8 cellular contexts compared by ENCODE assay signal in genomic region chr6:32178547-32179440, GRCh38. TPM values are rescaled to one million over a fixed set of nuclear protein-coding genes. Genes with fewer than 3 reads are reported as not detected.
DNase-seq lines count a peak whose midpoint lies in the region; ATAC-seq, FAIRE-seq and TF ChIP-seq lines count a peak whose summit lies in the region.

No MANE protein-coding gene starts in this region.

- in situ Hi-C loops in GM12878 (cut with MboI), result no loop called here

- 5% methylated on average over 24 of the region's 24 CpGs for WGBS in HUES64
- WGBS in GM12878 (ENCODE audit: insufficient coverage, insufficient replicate concordance, low lambda C conversion rate, missing lambda C conversion rate), result 3% methylated on average over 15 of the region's 24 CpGs

- intact Hi-C loops in GM12878 (cut with micrococcal nuclease; ENCODE audit: unreplicated experiment) (no loop called here), vagina (cut with DNase I) (loop anchor here (10.0 kb wide), 1 partner anchor 54 kb away; the partner anchor contains the start of gene ATF6B)

- H3K27me3 ChIP-seq in BE2C (no peaks in the 10 kb centered on the region), HUES64 (ENCODE audit: insufficient read depth, low read length) (no peaks in the 10 kb centered on the region), GM12878 (replicated peaks in 1 of 2; ENCODE audit: control insufficient read depth in 2 of 2, insufficient read depth in 2 of 2, low read length in 1 of 2) (no peaks in the 10 kb centered on the region), vagina (no peaks in the 10 kb centered on the region)

- peak overlapping the region; percentile 35 for H2AFZ ChIP-seq in GM12878 (ENCODE audit: control insufficient read depth, low read depth, low read length)

- peak; percentile 44 for FAIRE-seq in GM12878 (lab: Jason Lieb, UNC)

- no peak for TF ChIP-seq EP300 in GM12878 (IDR thresholded peaks at IDR 0.05; ENCODE audit: borderline replicate concordance in 1 of 2, control insufficient read depth in 1 of 2, low read depth in 2 of 2, low read length in 2 of 2)

- TF ChIP-seq CTCF in BE2C (IDR thresholded peaks at IDR 0.05; ENCODE audit: low read depth, low read length) (no peak), GM12878 (IDR thresholded peaks at IDR 0.05 in 2 of 3, conservative IDR thresholded peaks at IDR 0.05 in 1 of 3; ENCODE audit: control insufficient read depth in 2 of 3, extremely low read depth in 1 of 3, insufficient read depth in 1 of 3, low read depth in 3 of 3, low read length in 3 of 3) (no peak), vagina (IDR thresholded peaks at IDR 0.05) (no peak)

- DNase-seq in BE2C (no peak), GM12878 (ENCODE audit: low read depth, low spot score) (no peak), medulla oblongata (ENCODE audit: extremely low spot score) (peak; percentile 49), vagina (ENCODE audit: extremely low spot score in 2 of 2) (no peak), NCI-H1417 treated with DMSO at 0.1 percent for 48 hours (lab: John Stamatoyannopoulos, UW) (no peak)
- DNase-seq in stimulated activated CD4-positive, alpha-beta T cell treated with anti-CD3 and anti-CD28 coated beads, Interleukin-4, amount 100 ng/mL, for 24 hours, result no peak

- SMC1A ChIA-PET in GM12878 (lab: Charles Lee; ENCODE audit: uncharacterized antibody, unreplicated experiment), result interaction anchor here (1.7 to 4.2 kb wide), 2 partner anchors 10 to 13 kb away, joined by 6 to 41 read pairs; partner anchors contain the start of genes GPSM3 and PBX2

- H3K36me3 ChIP-seq in BE2C (no peaks in the 10 kb centered on the region), HUES64 (ENCODE audit: insufficient read depth, low read length) (peaks cover 39% of the 10 kb centered on the region), GM12878 (ENCODE audit: control insufficient read depth in 2 of 2, insufficient read depth in 2 of 2, low read length in 1 of 2) (peaks cover under 1 to 3% of the 10 kb centered on the region in 2 experiments; a peak in 3 of 4 replicates), vagina (peaks cover 0 to 10% of the 10 kb centered on the region in 2 donors)

- peak overlapping the region; percentile 77 for H3K4me2 ChIP-seq in GM12878 (ENCODE audit: control insufficient read depth, insufficient read depth)

- H3K9me3 ChIP-seq in BE2C (no peaks in the 10 kb centered on the region), HUES64 (ENCODE audit: insufficient read depth, low read depth, low read length) (no peaks in the 10 kb centered on the region), GM12878 (replicated peaks; ENCODE audit: control insufficient read depth, insufficient read depth, low read length) (no peaks in the 10 kb centered on the region), vagina (no peaks in the 10 kb centered on the region)

- RAD21 ChIA-PET in GM12878 (lab: Charles Lee; ENCODE audit: unreplicated experiment), result interaction anchor here (1.1 to 1.9 kb wide), 4 partner anchors 10 to 17 kb away, joined by 6 to 9 read pairs (median 6); partner anchors contain the start of gene GPSM3

- H3K27ac ChIP-seq in HUES64 (ENCODE audit: low read depth, low read length), result peak overlapping the region; percentile 98
- peak overlapping the region; percentile 79 for H3K27ac ChIP-seq in GM12878 (ENCODE audit: control insufficient read depth, insufficient read depth)
- peak overlapping the region; percentile 95 for H3K27ac ChIP-seq in vagina

- TF ChIP-seq POLR2A in GM12878 (IDR thresholded peaks at IDR 0.05; ENCODE audit: low read depth, low read length) (peak; percentile 48; the same call in 1 of the 2 replicates), vagina (IDR thresholded peaks at IDR 0.05) (no peak)

- ATAC-seq in GM12878 (no peak), HG02571 (IDR thresholded peaks at IDR 0.05; ENCODE audit: unreplicated experiment) (no peak)

- no peak for TF ChIP-seq RAD21 in GM12878 (IDR thresholded peaks at IDR 0.05; ENCODE audit: insufficient read depth, low read depth, low read length)

- H3K9ac ChIP-seq in HUES64 (ENCODE audit: low read depth, low read length) (peak overlapping the region; percentile 85), GM12878 (ENCODE audit: control insufficient read depth, insufficient read depth, low read length) (peak overlapping the region; percentile 91)

- CTCF ChIA-PET in GM12878 (lab: Yijun Ruan, JAX), result interaction anchor here (0.7 to 2.2 kb wide), 5 partner anchors 12 to 50 kb away, joined by 3 to 19 read pairs (median 3); partner anchors contain the start of gene GPSM3

- H3K4me3 ChIP-seq in BE2C (ENCODE audit: low read depth, low read length) (peak overlapping the region; percentile 96), HUES64 (ENCODE audit: low read length) (peak overlapping the region; percentile 97), GM12878 (peak overlapping the region; percentile 86), vagina (peak overlapping the region; percentile 81 to 93)

- TSS peak; percentile 82 for BruUV-seq in GM12878 (replicated peaks; lab: Mats Ljungman, UMichigan)

- H4K20me1 ChIP-seq in GM12878 (ENCODE audit: control insufficient read depth, insufficient read depth), result no peaks in the 10 kb centered on the region

- H3K4me1 ChIP-seq in BE2C (no peaks in the 10 kb centered on the region), HUES64 (ENCODE audit: insufficient read depth, low read length) (peaks cover 6% of the 10 kb centered on the region; the same call in 1 of the 2 replicates), GM12878 (ENCODE audit: control insufficient read depth, insufficient read depth, low read length) (peaks cover 10% of the 10 kb centered on the region), vagina (peaks cover 45% of the 10 kb centered on the region)

- peaks cover 22% of the 10 kb centered on the region for H3K79me2 ChIP-seq in GM12878 (ENCODE audit: control insufficient read depth, insufficient read depth, low read length)

- POLR2A ChIA-PET in GM12878 (lab: Charles Lee), result interaction anchor here (0.6 to 5.7 kb wide), 6 partner anchors 11 to 1252 kb away, joined by 3 to 123 read pairs (median 7); partner anchors contain the start of genes ATF6B, GPSM3 and PBX2

RNA-seq across cellular contexts. Expression of gene RNF5, which starts 0.6 kb away (rescaled TPM):
- polyA plus RNA-seq in BE2C (2012; ENCODE audit: insufficient read depth, insufficient read length, low read depth), result 151 TPM
- polyA plus RNA-seq in HUES64 (2013, experiment 1 of 2), result 88.9 TPM
- 98.6 TPM for polyA plus RNA-seq in HUES64 (2013, experiment 2 of 2)
- total RNA-seq in GM12878 (2013; cell fraction: nucleolus; rRNA removed), result 10.6 and 11.0 TPM in 2 replicates
- total RNA-seq in GM12878 (2014; rRNA removed) (51.6 and 61.4 TPM in 2 replicates), GM12878 (2014; rRNA removed; fragmentation: Illumina TruSeq; extraction: Trizol) (42.2 and 42.4 TPM in 2 replicates), GM12878 (2021) (51.6 and 52.1 TPM in 2 replicates), vagina (48.4 TPM)
- 40.6 TPM for polyA plus RNA-seq in GM12878 (2011; ENCODE audit: low read depth)
- polyA plus RNA-seq in GM12878 (2011; rRNA removed) (75.2 and 75.6 TPM in 2 replicates), GM12878 (2014; fragmentation: Illumina TruSeq; extraction: Trizol) (74.1 and 82.8 TPM in 2 replicates), GM12878 (2014; fragmentation: Nextera tagmentation; extraction: Ambion mirVana) (10 to 100 TPM; 31.4 to 42.0 TPM), GM12878 (2014; rRNA removed) (72.6 and 74.1 TPM in 2 replicates), GM12878 (2016; fragmentation: Nextera tagmentation; extraction: Ambion mirVana) (100 to 1,000 TPM; 105 to 114 TPM)
- polyA plus RNA-seq in GM12878 (2011; cell fraction: cytosol; rRNA removed), result 79.5 and 101 TPM in 2 replicates
- polyA plus RNA-seq in GM12878 (2011; cell fraction: nucleus; rRNA removed), result 32.7 and 35.4 TPM in 2 replicates
- polyA plus RNA-seq in GM12878 (2012), result 79.1 and 158 TPM in 2 replicates
- 20.0 and 32.1 TPM in 2 replicates for polyA minus RNA-seq in GM12878 (2011; rRNA and poly(A)+ RNA removed)
- polyA minus RNA-seq in GM12878 (2011; cell fraction: cytosol; rRNA and poly(A)+ RNA removed), result 12.3 and 12.8 TPM in 2 replicates
- polyA minus RNA-seq in GM12878 (2011; cell fraction: nucleus; rRNA and poly(A)+ RNA removed), result 7.6 and 8.6 TPM in 2 replicates

RNA-seq across cellular contexts. Expression of gene AGPAT1, which starts 2.9 kb away (rescaled TPM):
- polyA plus RNA-seq in BE2C (2012; ENCODE audit: insufficient read depth, insufficient read length, low read depth), result 111 TPM
- 79.0 TPM for polyA plus RNA-seq in HUES64 (2013, experiment 1 of 2)
- polyA plus RNA-seq in HUES64 (2013, experiment 2 of 2), result 88.3 TPM
- total RNA-seq in GM12878 (2013; cell fraction: nucleolus; rRNA removed), result 7.0 and 10.2 TPM in 2 replicates
- total RNA-seq in GM12878 (2014; rRNA removed) (31.5 and 36.2 TPM in 2 replicates), GM12878 (2014; rRNA removed; fragmentation: Illumina TruSeq; extraction: Trizol) (14.0 and 15.7 TPM in 2 replicates), GM12878 (2021) (31.5 and 34.7 TPM in 2 replicates), vagina (35.1 TPM)
- 16.7 TPM for polyA plus RNA-seq in GM12878 (2011; ENCODE audit: low read depth)
- polyA plus RNA-seq in GM12878 (2011; rRNA removed) (10.5 and 26.8 TPM in 2 replicates), GM12878 (2014; fragmentation: Illumina TruSeq; extraction: Trizol) (33.3 and 39.5 TPM in 2 replicates), GM12878 (2014; fragmentation: Nextera tagmentation; extraction: Ambion mirVana) (10 to 100 TPM; 13.9 to 15.3 TPM), GM12878 (2014; rRNA removed) (29.2 and 32.0 TPM in 2 replicates), GM12878 (2016; fragmentation: Nextera tagmentation; extraction: Ambion mirVana) (10 to 100 TPM; 18.1 to 22.5 TPM)
- polyA plus RNA-seq in GM12878 (2011; cell fraction: cytosol; rRNA removed), result 51.9 and 54.0 TPM in 2 replicates
- polyA plus RNA-seq in GM12878 (2011; cell fraction: nucleus; rRNA removed), result 27.4 and 30.3 TPM in 2 replicates
- 29.8 and 32.6 TPM in 2 replicates for polyA plus RNA-seq in GM12878 (2012)
- polyA minus RNA-seq in GM12878 (2011; rRNA and poly(A)+ RNA removed), result 34.8 and 50.3 TPM in 2 replicates
- 17.4 and 18.2 TPM in 2 replicates for polyA minus RNA-seq in GM12878 (2011; cell fraction: cytosol; rRNA and poly(A)+ RNA removed)
- polyA minus RNA-seq in GM12878 (2011; cell fraction: nucleus; rRNA and poly(A)+ RNA removed), result 6.6 and 11.3 TPM in 2 replicates

RNA-seq across cellular contexts. Expression of gene AGER, which starts 5.3 kb away (rescaled TPM):
- polyA plus RNA-seq in BE2C (2012; ENCODE audit: insufficient read depth, insufficient read length, low read depth), result 8.7 TPM
- 4.0 TPM for polyA plus RNA-seq in HUES64 (2013, experiment 1 of 2)
- polyA plus RNA-seq in HUES64 (2013, experiment 2 of 2), result 4.1 TPM
- 4.1 and 5.9 TPM in 2 replicates for total RNA-seq in GM12878 (2013; cell fraction: nucleolus; rRNA removed)
- total RNA-seq in GM12878 (2014; rRNA removed) (2.9 and 3.7 TPM in 2 replicates), GM12878 (2014; rRNA removed; fragmentation: Illumina TruSeq; extraction: Trizol) (3.1 and 3.8 TPM in 2 replicates), GM12878 (2021) (15.4 and 15.7 TPM in 2 replicates), vagina (8.1 TPM)
- 6.5 TPM for polyA plus RNA-seq in GM12878 (2011; ENCODE audit: low read depth)
- polyA plus RNA-seq in GM12878 (2011; rRNA removed) (8.7 and 9.1 TPM in 2 replicates), GM12878 (2014; fragmentation: Illumina TruSeq; extraction: Trizol) (6.1 and 9.6 TPM in 2 replicates), GM12878 (2014; fragmentation: Nextera tagmentation; extraction: Ambion mirVana) (1 to 10 TPM; 1.1 to 3.9 TPM), GM12878 (2014; rRNA removed) (14.5 and 18.2 TPM in 2 replicates), GM12878 (2016; fragmentation: Nextera tagmentation; extraction: Ambion mirVana) (1 to 10 TPM; 2.2 to 3.0 TPM)
- polyA plus RNA-seq in GM12878 (2011; cell fraction: cytosol; rRNA removed), result 6.3 and 8.2 TPM in 2 replicates
- 129 and 144 TPM in 2 replicates for polyA plus RNA-seq in GM12878 (2011; cell fraction: nucleus; rRNA removed)
- 14.9 and 23.7 TPM in 2 replicates for polyA plus RNA-seq in GM12878 (2012)
- 1.0 and 4.2 TPM in 2 replicates for polyA minus RNA-seq in GM12878 (2011; rRNA and poly(A)+ RNA removed)
- polyA minus RNA-seq in GM12878 (2011; cell fraction: cytosol; rRNA and poly(A)+ RNA removed), result 1.9 TPM in 1 of 2 replicates, not detected in the other
- polyA minus RNA-seq in GM12878 (2011; cell fraction: nucleus; rRNA and poly(A)+ RNA removed), result 7.3 and 12.3 TPM in 2 replicates

RNA-seq across cellular contexts. Expression of gene PBX2, which starts 11.2 kb away (rescaled TPM):
- polyA plus RNA-seq in BE2C (2012; ENCODE audit: insufficient read depth, insufficient read length, low read depth), result 84.6 TPM
- polyA plus RNA-seq in HUES64 (2013, experiment 1 of 2), result 108 TPM
- polyA plus RNA-seq in HUES64 (2013, experiment 2 of 2), result 120 TPM
- 67.7 and 72.9 TPM in 2 replicates for total RNA-seq in GM12878 (2013; cell fraction: nucleolus; rRNA removed)
- 19.3 and 20.8 TPM in 2 replicates for total RNA-seq in GM12878 (2014; rRNA removed)
- 20.3 and 21.8 TPM in 2 replicates for total RNA-seq in GM12878 (2014; rRNA removed; fragmentation: Illumina TruSeq; extraction: Trizol)
- 59.6 and 66.5 TPM in 2 replicates for total RNA-seq in GM12878 (2021)
- polyA plus RNA-seq in GM12878 (2011; ENCODE audit: low read depth), result 27.4 TPM
- polyA plus RNA-seq in GM12878 (2011; rRNA removed), result 35.7 and 48.8 TPM in 2 replicates
- 45.8 and 53.2 TPM in 2 replicates for polyA plus RNA-seq in GM12878 (2011; cell fraction: cytosol; rRNA removed)
- polyA plus RNA-seq in GM12878 (2011; cell fraction: nucleus; rRNA removed), result 222 and 225 TPM in 2 replicates
- polyA plus RNA-seq in GM12878 (2012), result 55.9 and 61.7 TPM in 2 replicates
- polyA plus RNA-seq in GM12878 (2014; fragmentation: Illumina TruSeq; extraction: Trizol), result 50.7 and 50.9 TPM in 2 replicates
- polyA plus RNA-seq in GM12878 (2014; fragmentation: Nextera tagmentation; extraction: Ambion mirVana), result 1 to 10 TPM in 1 of 2 experiments, under 1 TPM in 1; 0.84 to 1.2 TPM
- 58.0 and 73.3 TPM in 2 replicates for polyA plus RNA-seq in GM12878 (2014; rRNA removed)
- 1 to 10 TPM; 2.7 to 3.7 TPM for polyA plus RNA-seq in GM12878 (2016; fragmentation: Nextera tagmentation; extraction: Ambion mirVana)
- 34.2 and 47.6 TPM in 2 replicates for polyA minus RNA-seq in GM12878 (2011; rRNA and poly(A)+ RNA removed)
- 16.5 and 16.6 TPM in 2 replicates for polyA minus RNA-seq in GM12878 (2011; cell fraction: cytosol; rRNA and poly(A)+ RNA removed)
- 38.8 and 73.5 TPM in 2 replicates for polyA minus RNA-seq in GM12878 (2011; cell fraction: nucleus; rRNA and poly(A)+ RNA removed)
- 49.4 TPM for total RNA-seq in vagina

RNA-seq across cellular contexts. Expression of gene GPSM3, which starts 13.6 kb away (rescaled TPM):
- polyA plus RNA-seq in BE2C (2012; ENCODE audit: insufficient read depth, insufficient read length, low read depth), result 7.5 TPM
- 9.2 TPM for polyA plus RNA-seq in HUES64 (2013, experiment 1 of 2)
- 11.5 TPM for polyA plus RNA-seq in HUES64 (2013, experiment 2 of 2)
- 21.0 and 22.1 TPM in 2 replicates for total RNA-seq in GM12878 (2013; cell fraction: nucleolus; rRNA removed)
- total RNA-seq in GM12878 (2014; rRNA removed), result 117 and 133 TPM in 2 replicates
- total RNA-seq in GM12878 (2014; rRNA removed; fragmentation: Illumina TruSeq; extraction: Trizol), result 63.7 and 71.6 TPM in 2 replicates
- 131 TPM in 2 replicates for total RNA-seq in GM12878 (2021)
- 120 TPM for polyA plus RNA-seq in GM12878 (2011; ENCODE audit: low read depth)
- 65.3 and 131 TPM in 2 replicates for polyA plus RNA-seq in GM12878 (2011; rRNA removed)
- polyA plus RNA-seq in GM12878 (2011; cell fraction: cytosol; rRNA removed), result 140 and 143 TPM in 2 replicates
- 108 and 123 TPM in 2 replicates for polyA plus RNA-seq in GM12878 (2011; cell fraction: nucleus; rRNA removed)
- polyA plus RNA-seq in GM12878 (2012), result 181 and 192 TPM in 2 replicates
- 60.2 and 104 TPM in 2 replicates for polyA plus RNA-seq in GM12878 (2014; fragmentation: Illumina TruSeq; extraction: Trizol)
- polyA plus RNA-seq in GM12878 (2014; fragmentation: Nextera tagmentation; extraction: Ambion mirVana), result 10 to 100 TPM; 22.0 to 61.9 TPM
- polyA plus RNA-seq in GM12878 (2014; rRNA removed), result 112 and 144 TPM in 2 replicates
- polyA plus RNA-seq in GM12878 (2016; fragmentation: Nextera tagmentation; extraction: Ambion mirVana), result 100 to 1,000 TPM; 114 to 137 TPM
- polyA minus RNA-seq in GM12878 (2011; rRNA and poly(A)+ RNA removed), result 41.2 and 68.6 TPM in 2 replicates
- 38.2 and 43.9 TPM in 2 replicates for polyA minus RNA-seq in GM12878 (2011; cell fraction: cytosol; rRNA and poly(A)+ RNA removed)
- 14.0 and 23.9 TPM in 2 replicates for polyA minus RNA-seq in GM12878 (2011; cell fraction: nucleus; rRNA and poly(A)+ RNA removed)
- total RNA-seq in vagina, result 16.2 TPM
